ENCODE assay signal across 8 cellular contexts in genomic region chr6:160520043-160520904, GRCh38.
A peak's percentile ranks its signal among the peaks of the same experiment; 100 is the strongest.
DNase-seq lines count a peak whose midpoint lies in the region; ATAC-seq, FAIRE-seq and TF ChIP-seq lines count a peak whose summit lies in the region.

No MANE protein-coding gene starts in this region.

- DNase-seq in A549 (ENCODE audit: low read depth in 1 of 2, low spot score in 1 of 2) (peak; percentile 61 to 71), NCI-H345 (lab: John Stamatoyannopoulos, UW) (peak; percentile 21), ecto neural progenitor cell (ENCODE audit: low spot score) (peak; percentile 91), lung (ENCODE audit: low spot score) (peak; percentile 79)
- peak; percentile 64 for DNase-seq in activated CD8-positive, alpha-beta T cell treated with anti-CD3 and anti-CD28 coated beads for 36 hours
- peak; percentile 26 to 74 (median 37) for DNase-seq in stimulated activated CD4-positive, alpha-beta T cell treated with anti-CD3 and anti-CD28 coated beads, TNF-alpha, amount 100 ng/mL, for 24 hours (ENCODE audit: low read depth in 3 of 3)

- 0 out of 3 replicates have a peak, but pooled peaks cover 9% of the 10 kb centered on the region for H3K4me1 ChIP-seq in A549
- H3K4me1 ChIP-seq in lung (ENCODE audit: control insufficient read depth in 2 of 2, insufficient read depth in 2 of 2, low read length in 2 of 2) = no peaks in the 10 kb centered on the region

- peaks cover 3% of the 10 kb centered on the region for H3K27me3 Mint-ChIP-seq in activated CD8-positive, alpha-beta T cell treated with anti-CD3 and anti-CD28 coated beads for 36 hours

- CTCF ChIA-PET in A549 (lab: Yijun Ruan, JAX) = interaction anchor here (0.7 to 7.0 kb wide), 20 partner anchors 9 to 669 kb away, joined by 3 to 54 read pairs (median 3); no protein-coding TSS in a partner anchor
- CTCF ChIA-PET in activated CD8-positive, alpha-beta T cell treated with anti-CD3 and anti-CD28 coated beads for 36 hours (lab: Charles Lee) = interaction anchor here (0.6 to 9.0 kb wide), 23 partner anchors 9 to 575 kb away, joined by 3 to 143 read pairs (median 5); no protein-coding TSS in a partner anchor

- H3K27ac ChIP-seq in A549 (peak overlapping the region; percentile 77 to 97), lung (ENCODE audit: low read depth in 1 of 2, low read length in 1 of 2) (peak overlapping the region in 1 of 2 donors; percentile 32)

- 2% methylated on average over 16 of the region's 73 CpGs for WGBS in A549 (ENCODE audit: missing lambda C conversion rate)
- 0 to 1% methylated on average over 39 to 73 of the region's 73 CpGs for WGBS in lung, 2 donors

- FAIRE-seq in A549 (lab: Jason Lieb, UNC) = no peak

- H3K9me3 ChIP-seq in A549 (no peaks in the 10 kb centered on the region), lung (ENCODE audit: control insufficient read depth in 2 of 2, insufficient read depth in 1 of 2, low read length in 1 of 2) (no peaks in the 10 kb centered on the region)

- H3K36me3 ChIP-seq in lung (ENCODE audit: control insufficient read depth in 2 of 2, insufficient read depth in 2 of 2, low read length in 2 of 2) = no peaks in the 10 kb centered on the region

- peak overlapping the region; percentile 87 for H3K4me3 Mint-ChIP-seq in activated CD8-positive, alpha-beta T cell treated with anti-CD3 and anti-CD28 coated beads for 36 hours

- no peaks in the 10 kb centered on the region for H3K27me3 ChIP-seq in lung (ENCODE audit: control insufficient read depth, insufficient read depth)

- peak; percentile 94 to 96 for ATAC-seq in A549
- ATAC-seq in GM18511 (IDR thresholded peaks at IDR 0.05; ENCODE audit: unreplicated experiment) = peak; percentile 85
- ATAC-seq in HG03025 (IDR thresholded peaks at IDR 0.05; ENCODE audit: low FRiP score, unreplicated experiment) = peak; percentile 78
- ATAC-seq in activated CD8-positive, alpha-beta T cell treated with anti-CD3 and anti-CD28 coated beads for 36 hours = peak; percentile 83
- ATAC-seq in lung (ENCODE audit: insufficient read depth, low FRiP score) = peak; percentile 84

- TF ChIP-seq RAD21 in A549 (conservative IDR thresholded peaks at IDR 0.05 in 1 of 2, IDR thresholded peaks at IDR 0.05 in 1 of 2) = peak; percentile 66 to 68; a peak in 4 of 5 replicates

- peak overlapping the region; percentile 77 for H3K4me2 ChIP-seq in A549

- H3K4me1 Mint-ChIP-seq in activated CD8-positive, alpha-beta T cell treated with anti-CD3 and anti-CD28 coated beads for 36 hours (ENCODE audit: low read depth) = peaks cover 10% of the 10 kb centered on the region

- TF ChIP-seq EP300 in A549 (IDR thresholded peaks at IDR 0.05) = no peak

- no peaks in the 10 kb centered on the region for H3K9me3 Mint-ChIP-seq in activated CD8-positive, alpha-beta T cell treated with anti-CD3 and anti-CD28 coated beads for 36 hours

- H3K36me3 Mint-ChIP-seq in activated CD8-positive, alpha-beta T cell treated with anti-CD3 and anti-CD28 coated beads for 36 hours (ENCODE audit: low read depth) = no peaks in the 10 kb centered on the region

- peak overlapping the region; percentile 58 for H3K4me3 ChIP-seq in A549
- H3K4me3 ChIP-seq in lung = peak overlapping the region; percentile 43

- peak; percentile 36; the same call in 1 of the 2 replicates for TF ChIP-seq POLR2A in A549 (IDR thresholded peaks at IDR 0.05; ENCODE audit: low read length)

- peak; percentile 74; the same call in 2 of the 3 replicates for TF ChIP-seq CTCF in A549 (IDR thresholded peaks at IDR 0.05)
- TF ChIP-seq CTCF in activated CD8-positive, alpha-beta T cell treated with anti-CD3 and anti-CD28 coated beads for 36 hours (IDR thresholded peaks at IDR 0.05) = peak; percentile 96
- peak; percentile 90 for TF ChIP-seq CTCF in lung (IDR thresholded peaks at IDR 0.05; ENCODE audit: control extremely low read depth, extremely low read depth)

- intact Hi-C loops in activated CD8-positive, alpha-beta T cell treated with anti-CD3 and anti-CD28 coated beads for 36 hours (cut with micrococcal nuclease) = loop anchor here (2.0 kb wide), 1 partner anchor 149 kb away; no protein-coding TSS in a partner anchor

- H3K27ac Mint-ChIP-seq in activated CD8-positive, alpha-beta T cell treated with anti-CD3 and anti-CD28 coated beads for 36 hours = peak overlapping the region; percentile 92

- POLR2A ChIA-PET in A549 (lab: Yijun Ruan, JAX) = interaction anchor here (0.7 to 1.0 kb wide), 3 partner anchors 125 to 670 kb away, joined by 3 read pairs; no protein-coding TSS in a partner anchor
- POLR2A ChIA-PET in activated CD8-positive, alpha-beta T cell treated with anti-CD3 and anti-CD28 coated beads for 36 hours (lab: Charles Lee) = interaction anchor here (1.3 kb wide), 1 partner anchor 9 kb away, joined by 3 read pairs; no protein-coding TSS in a partner anchor

TF ChIP-seq in A549, 52 proteins besides CTCF, POLR2A, EP300 and RAD21 (continues in another document):
- no peak for TF ChIP-seq MAZ (IDR thresholded peaks at IDR 0.05; ENCODE audit: borderline replicate concordance, low read depth, low read length)
- TF ChIP-seq BHLHE40 (IDR thresholded peaks at IDR 0.05; ENCODE audit: low read depth, low read length) = no peak
- no peak for TF ChIP-seq NFE2L2 (conservative IDR thresholded peaks at IDR 0.05; ENCODE audit: low read length)
- TF ChIP-seq MYC (IDR thresholded peaks at IDR 0.05; ENCODE audit: borderline replicate concordance, low read length) = no peak
- no peak for TF ChIP-seq CBX2 (IDR thresholded peaks at IDR 0.05; ENCODE audit: borderline replicate concordance, low read depth)
- no peak for TF ChIP-seq ZFP36 (IDR thresholded peaks at IDR 0.05; ENCODE audit: borderline replicate concordance, partially characterized antibody)
- TF ChIP-seq CBX8 (IDR thresholded peaks at IDR 0.05) = no peak
- TF ChIP-seq TP53 (CRISPR knock-in tag; IDR thresholded peaks at IDR 0.05) = no peak
- peak; percentile 74 for TF ChIP-seq E2F6 (IDR thresholded peaks at IDR 0.05; ENCODE audit: borderline replicate concordance, low read depth)
- peak in 1 of 2 experiments; percentile 57; a peak in 2 of 5 replicates for TF ChIP-seq JUN (IDR thresholded peaks at IDR 0.05)
- TF ChIP-seq SMC3 (IDR thresholded peaks at IDR 0.05) = peak; percentile 59; the same call in 2 of the 3 replicates
- TF ChIP-seq POLR2AphosphoS2 (conservative IDR thresholded peaks at IDR 0.05; ENCODE audit: low read length) = no peak
- no peak for TF ChIP-seq ZNF302 (CRISPR knock-in tag; IDR thresholded peaks at IDR 0.05)
- no peak for TF ChIP-seq JUNB (IDR thresholded peaks at IDR 0.05)
- TF ChIP-seq EHF (CRISPR knock-in tag; IDR thresholded peaks at IDR 0.05) = no peak
- TF ChIP-seq FOSB (CRISPR knock-in tag; IDR thresholded peaks at IDR 0.05) = no peak
- TF ChIP-seq HEYL (CRISPR knock-in tag; IDR thresholded peaks at IDR 0.05) = no peak
- 0 out of 2 replicates have a peak, but pooled peaks have one; percentile 14 for TF ChIP-seq PHF8 (IDR thresholded peaks at IDR 0.05; ENCODE audit: borderline replicate concordance, low read depth)
- no peak for TF ChIP-seq RCOR1 (IDR thresholded peaks at IDR 0.05; ENCODE audit: low read depth, low read length)
- TF ChIP-seq, protein P1, sequence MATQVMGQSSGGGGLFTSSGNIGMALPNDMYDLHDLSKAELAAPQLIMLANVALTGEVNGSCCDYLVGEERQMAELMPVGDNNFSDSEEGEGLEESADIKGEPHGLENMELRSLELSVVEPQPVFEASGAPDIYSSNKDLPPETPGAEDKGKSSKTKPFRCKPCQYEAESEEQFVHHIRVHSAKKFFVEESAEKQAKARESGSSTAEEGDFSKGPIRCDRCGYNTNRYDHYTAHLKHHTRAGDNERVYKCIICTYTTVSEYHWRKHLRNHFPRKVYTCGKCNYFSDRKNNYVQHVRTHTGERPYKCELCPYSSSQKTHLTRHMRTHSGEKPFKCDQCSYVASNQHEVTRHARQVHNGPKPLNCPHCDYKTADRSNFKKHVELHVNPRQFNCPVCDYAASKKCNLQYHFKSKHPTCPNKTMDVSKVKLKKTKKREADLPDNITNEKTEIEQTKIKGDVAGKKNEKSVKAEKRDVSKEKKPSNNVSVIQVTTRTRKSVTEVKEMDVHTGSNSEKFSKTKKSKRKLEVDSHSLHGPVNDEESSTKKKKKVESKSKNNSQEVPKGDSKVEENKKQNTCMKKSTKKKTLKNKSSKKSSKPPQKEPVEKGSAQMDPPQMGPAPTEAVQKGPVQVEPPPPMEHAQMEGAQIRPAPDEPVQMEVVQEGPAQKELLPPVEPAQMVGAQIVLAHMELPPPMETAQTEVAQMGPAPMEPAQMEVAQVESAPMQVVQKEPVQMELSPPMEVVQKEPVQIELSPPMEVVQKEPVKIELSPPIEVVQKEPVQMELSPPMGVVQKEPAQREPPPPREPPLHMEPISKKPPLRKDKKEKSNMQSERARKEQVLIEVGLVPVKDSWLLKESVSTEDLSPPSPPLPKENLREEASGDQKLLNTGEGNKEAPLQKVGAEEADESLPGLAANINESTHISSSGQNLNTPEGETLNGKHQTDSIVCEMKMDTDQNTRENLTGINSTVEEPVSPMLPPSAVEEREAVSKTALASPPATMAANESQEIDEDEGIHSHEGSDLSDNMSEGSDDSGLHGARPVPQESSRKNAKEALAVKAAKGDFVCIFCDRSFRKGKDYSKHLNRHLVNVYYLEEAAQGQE (IDR thresholded peaks at IDR 0.05) = no peak
- TF ChIP-seq FOXS1 (CRISPR knock-in tag; IDR thresholded peaks at IDR 0.05) = no peak
- no peak for TF ChIP-seq NR3C1 (IDR thresholded peaks at IDR 0.05)
- TF ChIP-seq ZSCAN20 (CRISPR knock-in tag; IDR thresholded peaks at IDR 0.05) = no peak
- no peak for TF ChIP-seq EHMT2 (IDR thresholded peaks at IDR 0.05; ENCODE audit: low read depth)
- TF ChIP-seq CHD2 (IDR thresholded peaks at IDR 0.05; ENCODE audit: low read length, partially characterized antibody) = no peak
- TF ChIP-seq PBX3 (IDR thresholded peaks at IDR 0.05) = no peak

Comparison
In these comparisons a context has a peak if more than half of its experiments do, and no peak if none do; other contexts are left out.
1. DNase-seq: peak in every context shown above with its lines; median percentile 91 in ecto neural progenitor cell; 79 in lung; 66 in A549; 64 in activated CD8-positive, alpha-beta T cell treated with anti-CD3 and anti-CD28 coated beads for 36 hours; 37 in stimulated activated CD4-positive, alpha-beta T cell treated with anti-CD3 and anti-CD28 coated beads, TNF-alpha, amount 100 ng/mL, for 24 hours; 21 in NCI-H345.